In the genomic region with DNA sequence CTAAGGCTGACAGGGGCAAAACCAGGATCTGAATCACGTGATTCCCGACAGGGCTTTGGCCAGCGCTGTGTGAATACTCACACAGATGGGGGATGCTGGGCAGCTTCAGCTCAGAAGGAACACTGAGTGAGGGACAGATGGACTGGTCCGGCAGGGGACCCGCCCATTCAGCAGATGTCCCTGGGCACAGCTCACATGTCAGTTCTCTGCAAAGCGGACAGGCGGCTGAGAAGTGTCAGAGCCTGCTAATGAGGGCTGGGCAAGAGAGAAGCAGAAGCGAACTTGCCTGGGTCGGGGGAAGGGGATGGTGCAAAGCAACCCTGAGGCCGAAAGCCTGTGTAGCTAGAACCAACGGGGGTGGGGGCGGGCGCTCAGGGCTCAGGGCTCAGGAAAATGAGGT, we compare ENCODE assay signal across 16 cellular contexts. TPM values are rescaled to one million over a fixed set of nuclear protein-coding genes. Genes with fewer than 3 reads are reported as not detected.
DNase-seq lines count a peak whose midpoint lies in the region; TF ChIP-seq lines count a peak whose summit lies in the region.
"Had no signal": no experiment of that assay in that cellular context is flagged by ENCODE, and none has a peak within 500 bp of the region (broad histone marks: within the 10 kb centered on the region; RNA-seq: fewer than 3 reads in every experiment).

No MANE protein-coding gene starts in this region.

- H3K4me2 ChIP-seq in PC-9: no peak overlapping the region

- POLR2A ChIA-PET in MCF 10A (lab: Yijun Ruan, JAX) (interaction anchor here (0.7 to 1.4 kb wide), 3 partner anchors 13 to 176 kb away, joined by 3 to 5 read pairs (median 3); no protein-coding TSS in a partner anchor), PC-9 (lab: Charles Lee; ENCODE audit: unreplicated experiment) (interaction anchor here (0.7 kb wide), 1 partner anchor 14 kb away, joined by 3 read pairs; no protein-coding TSS in a partner anchor)

- no TSS peak for BruUV-seq in MCF 10A (replicated peaks; lab: Mats Ljungman, UMichigan)
- BruUV-seq in PC-9 (replicated peaks; lab: Mats Ljungman, UMichigan): no TSS peak

- peaks cover 0 to 14% of the 10 kb centered on the region in 2 donors for H3K4me1 ChIP-seq in breast epithelium
- peaks cover 22% of the 10 kb centered on the region for H3K4me1 ChIP-seq in NT2/D1 (ENCODE audit: insufficient read depth, insufficient read length)
- peaks cover 21% of the 10 kb centered on the region for H3K4me1 ChIP-seq in PC-9 (replicated peaks; ENCODE audit: insufficient read depth)

- H3K4me3 Mint-ChIP-seq in MCF 10A (ENCODE audit: unreplicated experiment) (no peak overlapping the region), type B pancreatic cell (peak overlapping the region; percentile 82)

- H3K27me3 Mint-ChIP-seq in MCF 10A (ENCODE audit: insufficient read depth, unreplicated experiment) (no peaks in the 10 kb centered on the region), type B pancreatic cell (no peaks in the 10 kb centered on the region)

- H3K9ac ChIP-seq in NT2/D1 (ENCODE audit: insufficient read length, low read depth): peak overlapping the region; percentile 21
- H3K9ac ChIP-seq: parathyroid adenoma had no signal

- TF ChIP-seq CTCF in MCF 10A (IDR thresholded peaks at IDR 0.05; ENCODE audit: unreplicated experiment) (no peak), breast epithelium (IDR thresholded peaks at IDR 0.05) (no peak), type B pancreatic cell (conservative IDR thresholded peaks at IDR 0.05) (no peak), PC-9 (conservative IDR thresholded peaks at IDR 0.05) (no peak)

- no peak for TF ChIP-seq POLR2A in breast epithelium (IDR thresholded peaks at IDR 0.05)

- H3K27ac Mint-ChIP-seq in MCF 10A (ENCODE audit: low read depth, unreplicated experiment): peak overlapping the region; percentile 77
- peak overlapping the region; percentile 80 for H3K27ac Mint-ChIP-seq in type B pancreatic cell

- no peaks in the 10 kb centered on the region for H3K9me2 ChIP-seq in PC-9 (ENCODE audit: insufficient read depth)

- no peaks in the 10 kb centered on the region for H3K27me3 ChIP-seq in breast epithelium
- H3K27me3 ChIP-seq in NT2/D1 (ENCODE audit: insufficient read depth, insufficient read length): no peaks in the 10 kb centered on the region
- no peaks in the 10 kb centered on the region for H3K27me3 ChIP-seq in PC-9 (ENCODE audit: insufficient read depth, low read depth)

- no peak overlapping the region for H2AFZ ChIP-seq in PC-9
- H2AFZ ChIP-seq: parathyroid adenoma had no signal

- intact Hi-C loops in MCF 10A (cut with micrococcal nuclease) (no loop called here), breast epithelium (cut with DNase I; ENCODE audit: low total_unique reads) (no loop called here), PC-9 (cut with micrococcal nuclease; ENCODE audit: unreplicated experiment) (no loop called here)

- H3K4me3 ChIP-seq in breast epithelium (no peak overlapping the region), NT2/D1 (ENCODE audit: insufficient read length, low read depth) (no peak overlapping the region), PC-9 (no peak overlapping the region)
- H3K4me3 ChIP-seq: HAP-1, lower lobe of right lung had no signal

- DNase-seq in MCF 10A (ENCODE audit: unreplicated experiment): no peak
- no peak for DNase-seq in breast epithelium (ENCODE audit: low spot score in 2 of 2)
- no peak for DNase-seq in NT2/D1 (ENCODE audit: low read depth, low spot score)
- DNase-seq in islet precursor cell: peak; percentile 84
- no peak for DNase-seq in type B pancreatic cell (ENCODE audit: extremely low spot score, unreplicated experiment)
- no peak for DNase-seq in A172 (ENCODE audit: low spot score)
- no peak for DNase-seq in PC-9
- DNase-seq in NCI-H1930 (lab: John Stamatoyannopoulos, UW): no peak
- DNase-seq: activated CD8-positive, alpha-beta memory T cell treated with anti-CD3 and anti-CD28 coated beads for 24 hours; activated naive CD4-positive, alpha-beta T cell treated with anti-CD3 and anti-CD28 coated beads, Interleukin-2, amount 50 U/mL, for 16 hours; lower lobe of right lung; NCI-H1092 treated with DMSO at 0.1 percent for 48 hours; NCI-H510A treated with DMSO at 0.1 percent for 48 hours; SHP77 treated with DMSO at 0.1 percent for 48 hours had no signal

- H3F3A ChIP-seq in PC-9 (ENCODE audit: insufficient read depth, low read depth): peaks cover 38% of the 10 kb centered on the region

- H3K36me3 Mint-ChIP-seq in MCF 10A (ENCODE audit: insufficient read depth, unreplicated experiment) (peaks cover 28% of the 10 kb centered on the region), type B pancreatic cell (peaks cover 3% of the 10 kb centered on the region)

- H3K79me2 ChIP-seq in PC-9 (ENCODE audit: low read depth): peaks cover 12% of the 10 kb centered on the region
- H3K79me2 ChIP-seq: parathyroid adenoma had no signal

- CTCF ChIA-PET in MCF 10A (lab: Yijun Ruan, JAX): interaction anchor here (0.7 to 2.2 kb wide), 2 partner anchors 14 to 15 kb away, joined by 3 to 8 read pairs; no protein-coding TSS in a partner anchor
- CTCF ChIA-PET in PC-9 (lab: Charles Lee): interaction anchor here (0.6 kb wide), 1 partner anchor 24 kb away, joined by 3 read pairs; no protein-coding TSS in a partner anchor

- H4K20me1 ChIP-seq in PC-9 (ENCODE audit: insufficient read depth): no peaks in the 10 kb centered on the region

- H3K36me3 ChIP-seq in breast epithelium: no peaks in the 10 kb centered on the region
- H3K36me3 ChIP-seq in NT2/D1 (ENCODE audit: insufficient read depth, insufficient read length, low read length): peaks cover 38% of the 10 kb centered on the region
- 0 out of 2 replicates have a peak, but pooled peaks cover 5% of the 10 kb centered on the region for H3K36me3 ChIP-seq in PC-9 (ENCODE audit: low read depth)

- H3K9me3 Mint-ChIP-seq in MCF 10A (ENCODE audit: unreplicated experiment) (no peaks in the 10 kb centered on the region), type B pancreatic cell (no peaks in the 10 kb centered on the region)

- H3K9me3 ChIP-seq in breast epithelium (no peaks in the 10 kb centered on the region), NT2/D1 (ENCODE audit: insufficient read depth, low read length) (no peaks in the 10 kb centered on the region), PC-9 (ENCODE audit: insufficient read depth, low read depth) (no peaks in the 10 kb centered on the region)
- H3K9me3 ChIP-seq: HAP-1, lower lobe of right lung had no signal

- H3K27ac ChIP-seq in breast epithelium (no peak overlapping the region), PC-9 (no peak overlapping the region)
- H3K27ac ChIP-seq: lower lobe of right lung, parathyroid adenoma had no signal

- H3K4me1 Mint-ChIP-seq in MCF 10A (ENCODE audit: insufficient read depth, unreplicated experiment): peaks cover 15% of the 10 kb centered on the region
- H3K4me1 Mint-ChIP-seq in type B pancreatic cell (ENCODE audit: unreplicated experiment): peaks cover 28% of the 10 kb centered on the region

RNA-seq across cellular contexts. Expression of a gene that starts 11.9 kb away (rescaled TPM):
- 14.7 and 15.8 TPM in 2 replicates for total RNA-seq in MCF 10A (2022)
- total RNA-seq in breast epithelium: 1 to 10 TPM in 2 of 3 donors, under 1 TPM in 1; 0.96 to 3.9 (median 1.5) TPM
- total RNA-seq in type B pancreatic cell (ENCODE audit: low replicate concordance): 13.1 and 23.0 TPM in 2 replicates
- 3.2 and 5.7 TPM in 2 replicates for total RNA-seq in A172 (2014; rRNA removed; shearing (Covaris generic))
- total RNA-seq in PC-9 (2021): 44.2 and 48.3 TPM in 2 replicates

RNA-seq across cellular contexts. Expression of a gene that starts 31.1 kb away (rescaled TPM):
- total RNA-seq in MCF 10A (2022): 15.5 and 23.9 TPM in 2 replicates
- 1 to 10 TPM; 4.6 to 7.2 (median 6.2) TPM for total RNA-seq in breast epithelium
- total RNA-seq in type B pancreatic cell (ENCODE audit: low replicate concordance): 11.8 and 27.0 TPM in 2 replicates
- 8.0 and 12.1 TPM in 2 replicates for total RNA-seq in A172 (2014; rRNA removed; shearing (Covaris generic))
- total RNA-seq in PC-9 (2021): 25.0 and 34.8 TPM in 2 replicates

RNA-seq across cellular contexts. Expression of a gene that starts 47.1 kb away (rescaled TPM):
- total RNA-seq in MCF 10A (2022) (71.8 and 117 TPM in 2 replicates), breast epithelium (10 to 100 TPM; 24.9 to 52.4 (median 49.9) TPM), type B pancreatic cell (ENCODE audit: low replicate concordance) (30.5 and 39.3 TPM in 2 replicates), PC-9 (2021) (95.9 and 110 TPM in 2 replicates)
- 46.8 and 116 TPM in 2 replicates for total RNA-seq in A172 (2014; rRNA removed; shearing (Covaris generic))
